ENCODE assay signal across 8 cellular contexts in genomic region chr17:4987767-4988083, GRCh38. TPM values are rescaled to one million over a fixed set of nuclear protein-coding genes. Genes with fewer than 3 reads are reported as not detected.
DNase-seq lines count a peak whose midpoint lies in the region; ATAC-seq, FAIRE-seq and TF ChIP-seq lines count a peak whose summit lies in the region.

No MANE protein-coding gene starts in this region.

- peak; percentile 22 for ATAC-seq in CD4-positive, alpha-beta T cell (ENCODE audit: poor library complexity)
- ATAC-seq in natural killer cell (peak in 1 of 3 donors; percentile 17), GM19455 (IDR thresholded peaks at IDR 0.05; ENCODE audit: unreplicated experiment) (no peak), HG03135 (IDR thresholded peaks at IDR 0.05; ENCODE audit: unreplicated experiment) (no peak), HG02870 (IDR thresholded peaks at IDR 0.05; ENCODE audit: unreplicated experiment) (no peak)

- CTCF ChIA-PET in CD4-positive, alpha-beta T cell (lab: Charles Lee): interaction anchor here (1.4 to 2.3 kb wide), 8 partner anchors 10 to 87 kb away, joined by 3 to 12 read pairs (median 4); partner anchors contain the start of genes CHRNE, INCA1, KIF1C and RNF167

- no peaks in the 10 kb centered on the region for H3K9me3 Mint-ChIP-seq in CD4-positive, alpha-beta T cell
- H3K9me3 Mint-ChIP-seq in IgD-negative memory B cell: no peaks in the 10 kb centered on the region
- no peaks in the 10 kb centered on the region for H3K9me3 Mint-ChIP-seq in natural killer cell

- intact Hi-C loops in CD4-positive, alpha-beta T cell (cut with DNase I, micrococcal nuclease): loop anchor here (1.0 to 10.0 kb wide), 6 partner anchors 10 to 207 kb away; partner anchors contain the start of genes INCA1 (in 1 of the 2), KIF1C (in 1 of the 2), RNF167 (in 1 of the 2) and SLC25A11 (in 1 of the 2)
- intact Hi-C loops in natural killer cell (cut with micrococcal nuclease): loop anchor here (2.0 kb wide), 1 partner anchor 85 kb away; the partner anchor contains the start of gene CHRNE

- POLR2A ChIA-PET in CD4-positive, alpha-beta T cell (lab: Charles Lee): interaction anchor here (0.6 to 4.1 kb wide), 12 partner anchors 9 to 87 kb away, joined by 3 to 50 read pairs (median 6); partner anchors contain the start of genes C17orf107, INCA1, KIF1C and RNF167

- TF ChIP-seq POLR2A in H54 (IDR thresholded peaks at IDR 0.05; ENCODE audit: low read depth, low read length): no peak

- no peak for TF ChIP-seq CTCF in CD4-positive, alpha-beta T cell (IDR thresholded peaks at IDR 0.05)
- no peak for TF ChIP-seq CTCF in coronary artery (IDR thresholded peaks at IDR 0.05)
- no peak for TF ChIP-seq CTCF in natural killer cell (IDR thresholded peaks at IDR 0.05)

- H3K27ac ChIP-seq in CD4-positive, alpha-beta T cell (ENCODE audit: low read depth, low read length): peak overlapping the region; percentile 90
- peak overlapping the region; percentile 86 to 98 for H3K27ac ChIP-seq in coronary artery

- peak overlapping the region; percentile 99 for H3K4me3 ChIP-seq in coronary artery

- no peaks in the 10 kb centered on the region for H3K27me3 ChIP-seq in CD4-positive, alpha-beta T cell (ENCODE audit: control insufficient read depth, insufficient read depth, low read length)

- H3K36me3 Mint-ChIP-seq in CD4-positive, alpha-beta T cell (ENCODE audit: low read depth): peaks cover 36% of the 10 kb centered on the region
- H3K36me3 Mint-ChIP-seq in IgD-negative memory B cell (peaks cover 3% of the 10 kb centered on the region), natural killer cell (no peaks in the 10 kb centered on the region)

- H3K9me3 ChIP-seq in CD4-positive, alpha-beta T cell (ENCODE audit: control insufficient read depth, low read length): no peaks in the 10 kb centered on the region

- peaks cover 40% of the 10 kb centered on the region for H3K4me1 Mint-ChIP-seq in CD4-positive, alpha-beta T cell (ENCODE audit: low read depth)
- H3K4me1 Mint-ChIP-seq in IgD-negative memory B cell (peaks cover 13 to 30% (median 27%) of the 10 kb centered on the region in 3 donors), natural killer cell (peaks cover 36 to 37% of the 10 kb centered on the region in 2 donors)

- peak overlapping the region; percentile 94 for H3K4me3 Mint-ChIP-seq in CD4-positive, alpha-beta T cell
- H3K4me3 Mint-ChIP-seq in IgD-negative memory B cell: peak overlapping the region; percentile 89 to 97 (median 96)
- H3K4me3 Mint-ChIP-seq in natural killer cell: peak overlapping the region; percentile 92

- peak overlapping the region; percentile 87 for H3K27ac Mint-ChIP-seq in CD4-positive, alpha-beta T cell
- peak overlapping the region; percentile 75 to 96 (median 95) for H3K27ac Mint-ChIP-seq in IgD-negative memory B cell
- peak overlapping the region; percentile 91 to 96 for H3K27ac Mint-ChIP-seq in natural killer cell

- H3K27me3 Mint-ChIP-seq in CD4-positive, alpha-beta T cell: no peaks in the 10 kb centered on the region
- H3K27me3 Mint-ChIP-seq in IgD-negative memory B cell (no peaks in the 10 kb centered on the region), natural killer cell (ENCODE audit: low read depth in 2 of 2) (no peaks in the 10 kb centered on the region)

- DNase-seq in CD4-positive, alpha-beta T cell: no peak
- DNase-seq in coronary artery (ENCODE audit: low spot score) (no peak), natural killer cell (no peak), H54 (ENCODE audit: insufficient read length, low spot score) (no peak)

- no peak for FAIRE-seq in H54 (lab: Jason Lieb, UNC)

RNA-seq across cellular contexts. Expression of gene CAMTA2, which starts 0.2 kb away (rescaled TPM):
- total RNA-seq in CD4-positive, alpha-beta T cell: 10 to 100 TPM; 41.6 to 51.3 TPM
- polyA plus RNA-seq in IgD-negative memory B cell: 19.1 TPM
- total RNA-seq in natural killer cell: 10 to 100 TPM; 56.2 to 69.5 (median 69.4) TPM

RNA-seq across cellular contexts. Expression of gene INCA1, which starts 9.6 kb away (rescaled TPM):
- total RNA-seq in CD4-positive, alpha-beta T cell: under 1 TPM in 1 of 2 experiments, not detected in 1; 0.19 TPM
- 0.36 TPM for polyA plus RNA-seq in IgD-negative memory B cell
- total RNA-seq in natural killer cell: under 1 TPM in 2 of 3 donors, not detected in 1; 0.39 to 0.54 TPM

RNA-seq across cellular contexts. Expression of gene KIF1C, which starts 10.0 kb away (rescaled TPM):
- total RNA-seq in CD4-positive, alpha-beta T cell: 10 to 100 TPM; 10.2 to 12.2 TPM
- 15.0 TPM for polyA plus RNA-seq in IgD-negative memory B cell
- total RNA-seq in natural killer cell: 10 to 100 TPM; 17.1 to 28.6 (median 22.2) TPM

RNA-seq across cellular contexts. Expression of gene SPAG7, which starts 20.1 kb away (rescaled TPM):
- 10 to 100 TPM; 30.2 to 30.9 TPM for total RNA-seq in CD4-positive, alpha-beta T cell
- polyA plus RNA-seq in IgD-negative memory B cell: 97.1 TPM
- total RNA-seq in natural killer cell: 10 to 100 TPM; 45.7 to 60.2 (median 59.6) TPM

RNA-seq across cellular contexts. Expression of gene ENO3, which starts 36.8 kb away (rescaled TPM):
- total RNA-seq in CD4-positive, alpha-beta T cell: 10 to 100 TPM; 17.2 to 20.5 TPM
- polyA plus RNA-seq in IgD-negative memory B cell: 3.1 TPM
- 10 to 100 TPM; 26.1 to 28.4 (median 26.6) TPM for total RNA-seq in natural killer cell
